In genomic region chr5:160438316-160439204, GRCh38 we compare ENCODE assay signal across 8 cellular contexts. TPM values are rescaled to one million over a fixed set of nuclear protein-coding genes. Genes with fewer than 3 reads are reported as not detected.
A peak's percentile ranks its signal among the peaks of the same experiment; 100 is the strongest.
DNase-seq lines count a peak whose midpoint lies in the region; ATAC-seq and TF ChIP-seq lines count a peak whose summit lies in the region.

No MANE protein-coding gene starts in this region.

- peaks cover 29% of the 10 kb centered on the region for H3K4me1 ChIP-seq in KMS-11 (ENCODE audit: low read depth, poor library complexity, severe bottlenecking)
- peaks cover 0 to 16% (median 0%) of the 10 kb centered on the region in 3 donors for H3K4me1 ChIP-seq in gastroesophageal sphincter
- H3K4me1 ChIP-seq in tibial artery: peaks cover 0 to 10% (median 6%) of the 10 kb centered on the region in 4 donors

- no peaks in the 10 kb centered on the region for H3K9me3 ChIP-seq in gastroesophageal sphincter
- no peaks in the 10 kb centered on the region for H3K9me3 ChIP-seq in tibial artery

- CTCF ChIA-PET in RWPE1 (lab: Yijun Ruan, JAX): interaction anchor here (0.7 to 2.6 kb wide), 26 partner anchors 8 to 1029 kb away, joined by 3 to 15 read pairs (median 4); partner anchors contain the start of gene PTTG1

- no peak for TF ChIP-seq POLR2A in gastroesophageal sphincter (IDR thresholded peaks at IDR 0.05)

- peak overlapping the region; percentile 88 for H3K4me2 ChIP-seq in KMS-11

- DNase-seq in Daoy (ENCODE audit: low read depth): peak; percentile 78
- peak; percentile 79 for DNase-seq in RWPE1 (ENCODE audit: low spot score)
- DNase-seq in activated naive CD4-positive, alpha-beta T cell (lab: John Stamatoyannopoulos, UW): peak in 3 of 4 experiments; percentile 17 to 41 (median 22)
- DNase-seq in occipital lobe (lab: John Stamatoyannopoulos, UW): peak; percentile 38
- no peak for DNase-seq in tibial artery

- peak; percentile 26 for ATAC-seq in GM21737 (IDR thresholded peaks at IDR 0.05; ENCODE audit: unreplicated experiment)
- ATAC-seq in gastroesophageal sphincter: peak; percentile 44

- H3K27me3 ChIP-seq in KMS-11 (ENCODE audit: insufficient read depth, low read depth): no peaks in the 10 kb centered on the region
- peaks cover 6% of the 10 kb centered on the region for H3K27me3 ChIP-seq in gastroesophageal sphincter
- H3K27me3 ChIP-seq in tibial artery: peaks cover 0 to 2% of the 10 kb centered on the region in 2 donors

- intact Hi-C loops in tibial artery (cut with DNase I; ENCODE audit: low total_unique reads): no loop called here

- peak overlapping the region; percentile 55; the same call in 1 of the 2 replicates for H3K9ac ChIP-seq in KMS-11

- 2 to 8% methylated on average over 14 to 15 of the region's 18 CpGs for WGBS in gastroesophageal sphincter (ENCODE audit: low coverage in 1 of 2), 2 donors

- H3K27ac ChIP-seq in KMS-11 (peak overlapping the region; percentile 37; the same call in 1 of the 2 replicates), RWPE1 (no peak overlapping the region), gastroesophageal sphincter (peak overlapping the region in 1 of 4 donors; percentile 59), tibial artery (peak overlapping the region in 1 of 2 donors; percentile 6)

- no peaks in the 10 kb centered on the region for H4K20me1 ChIP-seq in KMS-11 (ENCODE audit: insufficient read depth)

- no peaks in the 10 kb centered on the region for H3K79me2 ChIP-seq in KMS-11 (ENCODE audit: insufficient read depth, low read depth)

- POLR2A ChIA-PET in RWPE1 (lab: Yijun Ruan, JAX; ENCODE audit: low non-redundant PET): interaction anchor here (0.5 kb wide), 1 partner anchor 19 kb away, joined by 4 read pairs; no protein-coding TSS in a partner anchor

- H3K4me3 ChIP-seq in KMS-11 (IDR thresholded peaks at IDR 0.05; ENCODE audit: insufficient read depth, low read depth, low read length): no peak overlapping the region
- peak overlapping the region; percentile 48 to 65 for H3K4me3 ChIP-seq in gastroesophageal sphincter
- H3K4me3 ChIP-seq in tibial artery: peak overlapping the region; percentile 40 to 48

- H3K36me3 ChIP-seq in KMS-11 (ENCODE audit: insufficient read depth): no peaks in the 10 kb centered on the region
- no peaks in the 10 kb centered on the region for H3K36me3 ChIP-seq in gastroesophageal sphincter
- no peaks in the 10 kb centered on the region for H3K36me3 ChIP-seq in tibial artery

- no peak for TF ChIP-seq EP300 in gastroesophageal sphincter (IDR thresholded peaks at IDR 0.05)

- H2AFZ ChIP-seq in KMS-11 (ENCODE audit: low read depth): peak overlapping the region; percentile 77

- TF ChIP-seq CTCF in KMS-11 (conservative IDR thresholded peaks at IDR 0.05; ENCODE audit: low read depth, low read length) (peak; percentile 71), RWPE1 (conservative IDR thresholded peaks at IDR 0.05; ENCODE audit: low read depth) (peak; percentile 89), gastroesophageal sphincter (IDR thresholded peaks at IDR 0.05) (peak; percentile 40 to 72 (median 52)), tibial artery (IDR thresholded peaks at IDR 0.05) (peak; percentile 44 to 56)

RNA-seq across cellular contexts. Expression of gene PTTG1, which starts 16.9 kb away (rescaled TPM):
- 497 and 636 TPM in 2 replicates for total RNA-seq in Daoy (2014; rRNA removed; shearing (Covaris generic))
- total RNA-seq in gastroesophageal sphincter (10 to 100 TPM in 1 of 4 donors, 1 to 10 TPM in 3; 3.5 to 31.8 (median 4.8) TPM), occipital lobe (10.8 TPM)

RNA-seq across cellular contexts. Expression of gene SLU7, which starts 19.7 kb away (rescaled TPM):
- 62.4 and 64.4 TPM in 2 replicates for total RNA-seq in Daoy (2014; rRNA removed; shearing (Covaris generic))
- 100 to 1,000 TPM in 1 of 4 donors, 10 to 100 TPM in 3; 52.6 to 133 (median 88.3) TPM for total RNA-seq in gastroesophageal sphincter
- 46.3 TPM for total RNA-seq in occipital lobe

RNA-seq across cellular contexts. Expression of gene FAM200C, which starts 38.7 kb away (rescaled TPM):
- total RNA-seq in Daoy (2014; rRNA removed; shearing (Covaris generic)): 8.5 and 10.3 TPM in 2 replicates
- total RNA-seq in gastroesophageal sphincter (1 to 10 TPM; 3.5 to 9.5 (median 6.8) TPM), occipital lobe (37.6 TPM)

Comparison
In these comparisons a context has a peak if more than half of its experiments do, and no peak if none do; other contexts are left out.
1. DNase-seq: peak in Daoy (single experiment), RWPE1 (single experiment), activated naive CD4-positive, alpha-beta T cell (3 of 4) and occipital lobe (single experiment); none in tibial artery (0 of 2).
2. RNA of gene PTTG1, which starts 16.9 kb away (total RNA-seq): 497 to 636 TPM in Daoy; 10.8 TPM in occipital lobe (single experiment) and 3.5 to 31.8 TPM in gastroesophageal sphincter; every median in the first group is over 10 times any median in the second.
3. Peak in every context shown above with its lines, with median percentiles within 50 percentile points of each other: CTCF ChIP-seq.